14 cellular contexts compared by ENCODE assay signal in genomic region chr17:43905400-43905984, GRCh38. TPM values are rescaled to one million over a fixed set of nuclear protein-coding genes. Genes with fewer than 3 reads are reported as not detected.
DNase-seq lines count a peak whose midpoint lies in the region; ATAC-seq, FAIRE-seq and TF ChIP-seq lines count a peak whose summit lies in the region.
"Had no signal": no experiment of that assay in that cellular context is flagged by ENCODE, and none has a peak within 500 bp of the region (broad histone marks: within the 10 kb centered on the region; RNA-seq: fewer than 3 reads in every experiment).

No MANE protein-coding gene starts in this region.

- DNase-seq in A549 (ENCODE audit: low read depth in 1 of 2, low spot score in 1 of 2): no peak
- peak; percentile 67 for DNase-seq in H7
- DNase-seq in K562 (ENCODE audit: extremely low read depth in 1 of 4, low spot score in 3 of 4): no peak
- DNase-seq in NCI-H1930 (lab: John Stamatoyannopoulos, UW): no peak
- no peak for DNase-seq in NAMALWA (ENCODE audit: low spot score)
- DNase-seq: activated T-cell treated with anti-CD3 and anti-CD28 coated beads, Interleukin-2, amount 50 U/mL, for 72 hours had no signal

- H3K4me3 ChIP-seq in A549: no peak overlapping the region
- peak overlapping the region; percentile 64 for H3K4me3 ChIP-seq in H7 (ENCODE audit: insufficient read depth, low read depth, low read length)
- no peak overlapping the region for H3K4me3 ChIP-seq in K562
- peak overlapping the region; percentile 68 to 84 for H3K4me3 ChIP-seq in muscle layer of duodenum (ENCODE audit: low read depth in 1 of 2, low read length in 2 of 2)
- H3K4me3 ChIP-seq: lung had no signal

- ATAC-seq in A549 (no peak), K562 (no peak), GM19463 (IDR thresholded peaks at IDR 0.05; ENCODE audit: unreplicated experiment) (no peak), HG02623 (IDR thresholded peaks at IDR 0.05; ENCODE audit: unreplicated experiment) (no peak)

- intact Hi-C loops in K562 (cut with micrococcal nuclease): no loop called here

- H3K4me1 ChIP-seq in A549 (peaks cover 32% of the 10 kb centered on the region), K562 (replicated peaks in 1 of 2; ENCODE audit: control insufficient read depth in 2 of 2, insufficient read depth in 2 of 2, low read length in 2 of 2) (peaks cover 4 to 29% of the 10 kb centered on the region in 2 experiments; a peak in 4 of 5 replicates), muscle layer of duodenum (ENCODE audit: control insufficient read depth in 1 of 2, insufficient read depth in 2 of 2, low read length in 2 of 2) (peaks cover 0 to 29% of the 10 kb centered on the region in 2 donors)

- no peak for FAIRE-seq in A549 (lab: Jason Lieb, UNC)
- no peak for FAIRE-seq in K562 (lab: Jason Lieb, UNC)
- FAIRE-seq: bronchial epithelial cell, RCC 7860 had no signal

- H3K9ac ChIP-seq in K562 (ENCODE audit: insufficient read depth in 1 of 2, low read depth in 2 of 2, low read length in 2 of 2): no peak overlapping the region

- POLR2A ChIA-PET in A549 (lab: Yijun Ruan, JAX) (no interaction called here), K562 (lab: Yijun Ruan, JAX) (no interaction called here)

- H3K79me2 ChIP-seq in K562 (ENCODE audit: control insufficient read depth, insufficient read depth, low read length): no peaks in the 10 kb centered on the region

- CTCF ChIA-PET in A549 (lab: Yijun Ruan, JAX): interaction anchor here (1.2 to 25.9 kb wide), 4 partner anchors 10 to 59 kb away, joined by 4 to 412 read pairs (median 202); partner anchors contain the start of gene PPY
- CTCF ChIA-PET in K562 (lab: Yijun Ruan, JAX; ENCODE audit: low intra/inter-chr PET ratio): interaction anchor here (0.7 kb wide), 1 partner anchor 237 kb away, joined by 4 read pairs; no protein-coding TSS in a partner anchor

- TF ChIP-seq POLR2A in A549 (IDR thresholded peaks at IDR 0.05; ENCODE audit: low read length) (no peak), K562 (conservative IDR thresholded peaks at IDR 0.05) (no peak)

- H3K9me1 ChIP-seq in K562 (ENCODE audit: control insufficient read depth, insufficient read depth, low read length): peaks cover 4% of the 10 kb centered on the region

- TF ChIP-seq EP300 in A549 (IDR thresholded peaks at IDR 0.05) (no peak), K562 (IDR thresholded peaks at IDR 0.05; ENCODE audit: low read length) (no peak)

- H3K4me2 ChIP-seq in A549: peak overlapping the region; percentile 99
- no peak overlapping the region for H3K4me2 ChIP-seq in K562 (ENCODE audit: insufficient read depth, low read length)

- no peak for TF ChIP-seq RAD21 in A549 (conservative IDR thresholded peaks at IDR 0.05 in 1 of 2, IDR thresholded peaks at IDR 0.05 in 1 of 2)
- TF ChIP-seq RAD21 in K562 (CRISPR knock-in tag; conservative IDR thresholded peaks at IDR 0.05 in 1 of 2, IDR thresholded peaks at IDR 0.05 in 1 of 2): no peak

- H3K36me3 ChIP-seq in H7 (replicated peaks; ENCODE audit: control insufficient read depth, insufficient read depth, low read length) (no peaks in the 10 kb centered on the region), K562 (ENCODE audit: control insufficient read depth, insufficient read depth, low read length) (no peaks in the 10 kb centered on the region), muscle layer of duodenum (ENCODE audit: control insufficient read depth in 1 of 2, insufficient read depth in 2 of 2, low read length in 2 of 2) (no peaks in the 10 kb centered on the region)

- no peak overlapping the region for H2AFZ ChIP-seq in K562 (ENCODE audit: low read depth, low read length)

- BruUV-seq in K562 (replicated peaks; lab: Mats Ljungman, UMichigan): no TSS peak

- H3K27ac ChIP-seq in A549 (no peak overlapping the region), K562 (ENCODE audit: extremely low read depth, low read depth, low read length) (no peak overlapping the region), muscle layer of duodenum (ENCODE audit: low read length) (no peak overlapping the region)

- 83% methylated on average over 3 of the region's 3 CpGs for WGBS in A549 (ENCODE audit: missing lambda C conversion rate)
- 0% methylated on average over 3 of the region's 3 CpGs for WGBS in K562 (ENCODE audit: insufficient coverage, low coverage, missing lambda C conversion rate)

- H3K27me3 ChIP-seq in H7 (ENCODE audit: control insufficient read depth, insufficient read depth, low read length) (peaks cover 55% of the 10 kb centered on the region), K562 (ENCODE audit: control insufficient read depth in 2 of 2, insufficient read depth in 2 of 2, low read length in 2 of 2) (peaks cover 27 to 49% of the 10 kb centered on the region in 2 experiments), muscle layer of duodenum (ENCODE audit: low read depth, low read length) (peaks cover 22% of the 10 kb centered on the region)

- H3K9me3 ChIP-seq in A549 (no peaks in the 10 kb centered on the region), K562 (replicated peaks; ENCODE audit: control insufficient read depth, insufficient read depth, low read depth, low read length) (no peaks in the 10 kb centered on the region), muscle layer of duodenum (ENCODE audit: control insufficient read depth in 1 of 2, low read length in 2 of 2) (no peaks in the 10 kb centered on the region)

- H4K20me1 ChIP-seq in K562 (replicated peaks; ENCODE audit: control insufficient read depth, insufficient read depth, low read length): peaks cover 9% of the 10 kb centered on the region; the same call in 1 of the 2 replicates

- TF ChIP-seq CTCF in A549 (IDR thresholded peaks at IDR 0.05) (no peak), K562 (IDR thresholded peaks at IDR 0.05 in 2 of 3, conservative IDR thresholded peaks at IDR 0.05 in 1 of 3; ENCODE audit: insufficient read depth in 2 of 3, low read depth in 1 of 3, low read length in 3 of 3) (no peak)

- in situ Hi-C loops in K562 (cut with MboI): no loop called here

RNA-seq across cellular contexts. Expression of gene MPP2, which starts 1.8 kb away (rescaled TPM):
- 3.8 and 4.1 TPM in 2 replicates for polyA plus RNA-seq in A549 (2011; rRNA removed)
- 7.0 and 7.5 TPM in 2 replicates for polyA plus RNA-seq in A549 (2012; cell fraction: cytosol; rRNA removed)
- polyA plus RNA-seq in A549 (2012; cell fraction: nucleus; rRNA removed): 8.6 and 10.5 TPM in 2 replicates
- polyA plus RNA-seq in A549 (2017; fragmentation: RNase III; extraction: RNeasy Plus Mini Kit Qiagen cat#74134 plus additional on column Dnase treatment): 3.4 to 4.2 TPM (median 3.7 TPM) in 3 replicates
- 7.3 and 7.4 TPM in 2 replicates for polyA minus RNA-seq in A549 (2011; rRNA and poly(A)+ RNA removed)
- 9.0 and 12.2 TPM in 2 replicates for total RNA-seq in H7 (2014; rRNA removed; shearing (Covaris generic))
- total RNA-seq in K562 (2011; cell fraction: chromatin; rRNA removed; ENCODE audit: low replicate concordance): 0.30 and 1.5 TPM in 2 replicates
- total RNA-seq in K562 (2011; cell fraction: nucleolus; rRNA removed): 1.2 and 1.8 TPM in 2 replicates
- total RNA-seq in K562 (2011; cell fraction: nucleoplasm; rRNA removed): 0.66 and 0.99 TPM in 2 replicates
- total RNA-seq in K562 (2014; rRNA removed): 0.14 and 0.41 TPM in 2 replicates
- 0.35 and 0.44 TPM in 2 replicates for total RNA-seq in K562 (2014; rRNA removed; fragmentation: Illumina TruSeq; extraction: Trizol)
- total RNA-seq in K562 (2015; rRNA removed; fragmentation: Illumina TruSeq; extraction: Trizol): 0.26 and 0.33 TPM in 2 replicates
- total RNA-seq in K562 (2021): 0.45 and 0.53 TPM in 2 replicates
- 1.0 and 1.2 TPM in 2 replicates for polyA plus RNA-seq in K562 (2011; rRNA removed)
- polyA plus RNA-seq in K562 (2011; cell fraction: cytosol; rRNA removed): 1.3 and 1.5 TPM in 2 replicates
- 1.4 and 1.6 TPM in 2 replicates for polyA plus RNA-seq in K562 (2011; cell fraction: nucleus; rRNA removed)
- polyA plus RNA-seq in K562 (2012): 0.19 and 0.34 TPM in 2 replicates
- 0.24 and 0.28 TPM in 2 replicates for polyA plus RNA-seq in K562 (2014; fragmentation: Illumina TruSeq; extraction: Trizol)
- under 1 TPM; 0.04 TPM for polyA plus RNA-seq in K562 (2014; fragmentation: Nextera tagmentation; extraction: Ambion mirVana)
- 0.12 and 0.39 TPM in 2 replicates for polyA plus RNA-seq in K562 (2014; rRNA removed)
- 0.99 and 1.5 TPM in 2 replicates for polyA minus RNA-seq in K562 (2011; rRNA and poly(A)+ RNA removed)
- 1.2 and 1.3 TPM in 2 replicates for polyA minus RNA-seq in K562 (2011; cell fraction: cytosol; rRNA and poly(A)+ RNA removed)
- 0.89 and 1.9 TPM in 2 replicates for polyA minus RNA-seq in K562 (2011; cell fraction: nucleus; rRNA and poly(A)+ RNA removed)
- polyA plus RNA-seq: CD14-positive monocyte had no signal

RNA-seq across cellular contexts. Expression of gene PPY, which starts 36.8 kb away (rescaled TPM):
- not detected in 2 replicates for polyA plus RNA-seq in A549 (2011; rRNA removed)
- 0.20 TPM in 1 of 2 replicates, not detected in the other for polyA plus RNA-seq in A549 (2012; cell fraction: cytosol; rRNA removed)
- not detected in 2 replicates for polyA plus RNA-seq in A549 (2012; cell fraction: nucleus; rRNA removed)
- polyA plus RNA-seq in A549 (2017; fragmentation: RNase III; extraction: RNeasy Plus Mini Kit Qiagen cat#74134 plus additional on column Dnase treatment): not detected in 3 replicates
- polyA minus RNA-seq in A549 (2011; rRNA and poly(A)+ RNA removed): not detected in 2 replicates
- not detected in 2 replicates for total RNA-seq in H7 (2014; rRNA removed; shearing (Covaris generic))
- not detected in 2 replicates for total RNA-seq in K562 (2011; cell fraction: chromatin; rRNA removed; ENCODE audit: low replicate concordance)
- total RNA-seq in K562 (2011; cell fraction: nucleolus; rRNA removed): not detected in 2 replicates
- total RNA-seq in K562 (2011; cell fraction: nucleoplasm; rRNA removed): not detected in 2 replicates
- total RNA-seq in K562 (2014; rRNA removed): not detected in 2 replicates
- not detected in 2 replicates for total RNA-seq in K562 (2014; rRNA removed; fragmentation: Illumina TruSeq; extraction: Trizol)
- total RNA-seq in K562 (2015; rRNA removed; fragmentation: Illumina TruSeq; extraction: Trizol): not detected in 2 replicates
- total RNA-seq in K562 (2021): not detected in 2 replicates
- not detected in 2 replicates for polyA plus RNA-seq in K562 (2011; rRNA removed)
- polyA plus RNA-seq in K562 (2011; cell fraction: cytosol; rRNA removed): not detected in 2 replicates
- polyA plus RNA-seq in K562 (2011; cell fraction: nucleus; rRNA removed): not detected in 2 replicates
- polyA plus RNA-seq in K562 (2012): not detected in 2 replicates
- polyA plus RNA-seq in K562 (2014; fragmentation: Illumina TruSeq; extraction: Trizol): not detected in 2 replicates
- not detected for polyA plus RNA-seq in K562 (2014; fragmentation: Nextera tagmentation; extraction: Ambion mirVana)
- 1.9 TPM in 1 of 2 replicates, not detected in the other for polyA plus RNA-seq in K562 (2014; rRNA removed)
- not detected in 2 replicates for polyA minus RNA-seq in K562 (2011; rRNA and poly(A)+ RNA removed)
- polyA minus RNA-seq in K562 (2011; cell fraction: cytosol; rRNA and poly(A)+ RNA removed): not detected in 2 replicates
- not detected in 2 replicates for polyA minus RNA-seq in K562 (2011; cell fraction: nucleus; rRNA and poly(A)+ RNA removed)
- total RNA-seq: activated T-cell treated with anti-CD3 and anti-CD28 coated beads, Interleukin-2, amount 50 U/mL, for 72 hours; bronchial epithelial cell; lung; skeletal muscle tissue had no signal
- polyA plus RNA-seq: CD14-positive monocyte, lung had no signal

RNA-seq across cellular contexts. Expression of gene PYY, which starts 48.2 kb away (rescaled TPM):
- not detected in 2 replicates for polyA plus RNA-seq in A549 (2011; rRNA removed)
- not detected in 2 replicates for polyA plus RNA-seq in A549 (2012; cell fraction: cytosol; rRNA removed)
- polyA plus RNA-seq in A549 (2012; cell fraction: nucleus; rRNA removed): 0.07 TPM in 1 of 2 replicates, not detected in the other
- polyA plus RNA-seq in A549 (2017; fragmentation: RNase III; extraction: RNeasy Plus Mini Kit Qiagen cat#74134 plus additional on column Dnase treatment): not detected in 3 replicates
- not detected in 2 replicates for polyA minus RNA-seq in A549 (2011; rRNA and poly(A)+ RNA removed)
- total RNA-seq in H7 (2014; rRNA removed; shearing (Covaris generic)): 0.67 and 1.8 TPM in 2 replicates
- total RNA-seq in K562 (2011; cell fraction: chromatin; rRNA removed; ENCODE audit: low replicate concordance): not detected in 2 replicates
- total RNA-seq in K562 (2011; cell fraction: nucleolus; rRNA removed): not detected in 2 replicates
- not detected in 2 replicates for total RNA-seq in K562 (2011; cell fraction: nucleoplasm; rRNA removed)
- not detected in 2 replicates for total RNA-seq in K562 (2014; rRNA removed)
- not detected in 2 replicates for total RNA-seq in K562 (2014; rRNA removed; fragmentation: Illumina TruSeq; extraction: Trizol)
- total RNA-seq in K562 (2015; rRNA removed; fragmentation: Illumina TruSeq; extraction: Trizol): not detected in 2 replicates
- total RNA-seq in K562 (2021): not detected in 2 replicates
- 0.09 TPM in 1 of 2 replicates, not detected in the other for polyA plus RNA-seq in K562 (2011; rRNA removed)
- polyA plus RNA-seq in K562 (2011; cell fraction: cytosol; rRNA removed): 0.27 TPM in 1 of 2 replicates, not detected in the other
- polyA plus RNA-seq in K562 (2011; cell fraction: nucleus; rRNA removed): 0.17 and 0.24 TPM in 2 replicates
- polyA plus RNA-seq in K562 (2012): not detected in 2 replicates
- polyA plus RNA-seq in K562 (2014; fragmentation: Illumina TruSeq; extraction: Trizol): not detected in 2 replicates
- not detected for polyA plus RNA-seq in K562 (2014; fragmentation: Nextera tagmentation; extraction: Ambion mirVana)
- polyA plus RNA-seq in K562 (2014; rRNA removed): not detected in 2 replicates
- not detected in 2 replicates for polyA minus RNA-seq in K562 (2011; rRNA and poly(A)+ RNA removed)
- not detected in 2 replicates for polyA minus RNA-seq in K562 (2011; cell fraction: cytosol; rRNA and poly(A)+ RNA removed)
- polyA minus RNA-seq in K562 (2011; cell fraction: nucleus; rRNA and poly(A)+ RNA removed): not detected in 2 replicates
- total RNA-seq: activated T-cell treated with anti-CD3 and anti-CD28 coated beads, Interleukin-2, amount 50 U/mL, for 72 hours; skeletal muscle tissue had no signal
- polyA plus RNA-seq: CD14-positive monocyte had no signal

RNA-seq across cellular contexts. Expression of gene CD300LG, which starts 58.5 kb away (rescaled TPM):
- polyA plus RNA-seq in A549 (2011; rRNA removed) (not detected in 2 replicates), A549 (2017; fragmentation: RNase III; extraction: RNeasy Plus Mini Kit Qiagen cat#74134 plus additional on column Dnase treatment) (not detected in 3 replicates), K562 (2011; rRNA removed) (not detected in 2 replicates), K562 (2014; fragmentation: Illumina TruSeq; extraction: Trizol) (not detected in 2 replicates), K562 (2014; fragmentation: Nextera tagmentation; extraction: Ambion mirVana) (not detected), K562 (2014; rRNA removed) (not detected in 2 replicates)
- 0.03 TPM in 1 of 2 replicates, not detected in the other for polyA plus RNA-seq in A549 (2012; cell fraction: cytosol; rRNA removed)
- polyA plus RNA-seq in A549 (2012; cell fraction: nucleus; rRNA removed): not detected in 2 replicates
- not detected in 2 replicates for polyA minus RNA-seq in A549 (2011; rRNA and poly(A)+ RNA removed)
- not detected in 2 replicates for total RNA-seq in H7 (2014; rRNA removed; shearing (Covaris generic))
- total RNA-seq in K562 (2011; cell fraction: chromatin; rRNA removed; ENCODE audit: low replicate concordance): not detected in 2 replicates
- not detected in 2 replicates for total RNA-seq in K562 (2011; cell fraction: nucleolus; rRNA removed)
- not detected in 2 replicates for total RNA-seq in K562 (2011; cell fraction: nucleoplasm; rRNA removed)
- total RNA-seq in K562 (2014; rRNA removed) (not detected in 2 replicates), K562 (2014; rRNA removed; fragmentation: Illumina TruSeq; extraction: Trizol) (not detected in 2 replicates), K562 (2015; rRNA removed; fragmentation: Illumina TruSeq; extraction: Trizol) (not detected in 2 replicates), K562 (2021) (not detected in 2 replicates)
- polyA plus RNA-seq in K562 (2011; cell fraction: cytosol; rRNA removed): not detected in 2 replicates
- polyA plus RNA-seq in K562 (2011; cell fraction: nucleus; rRNA removed): not detected in 2 replicates
- polyA plus RNA-seq in K562 (2012): not detected in 2 replicates
- polyA minus RNA-seq in K562 (2011; rRNA and poly(A)+ RNA removed): not detected in 2 replicates
- polyA minus RNA-seq in K562 (2011; cell fraction: cytosol; rRNA and poly(A)+ RNA removed): not detected in 2 replicates
- polyA minus RNA-seq in K562 (2011; cell fraction: nucleus; rRNA and poly(A)+ RNA removed): not detected in 2 replicates
- total RNA-seq: activated T-cell treated with anti-CD3 and anti-CD28 coated beads, Interleukin-2, amount 50 U/mL, for 72 hours; bronchial epithelial cell had no signal
- polyA plus RNA-seq: CD14-positive monocyte had no signal

Comparison
In these comparisons a context has a peak if more than half of its experiments do, and no peak if none do; other contexts are left out.
1. H3K4me3 ChIP-seq: peak in H7 (single experiment) and muscle layer of duodenum (2 of 2); none in A549 (single experiment) and K562 (single experiment).